Comparison of ENCODE assay signal across 8 cellular contexts in the genomic region with DNA sequence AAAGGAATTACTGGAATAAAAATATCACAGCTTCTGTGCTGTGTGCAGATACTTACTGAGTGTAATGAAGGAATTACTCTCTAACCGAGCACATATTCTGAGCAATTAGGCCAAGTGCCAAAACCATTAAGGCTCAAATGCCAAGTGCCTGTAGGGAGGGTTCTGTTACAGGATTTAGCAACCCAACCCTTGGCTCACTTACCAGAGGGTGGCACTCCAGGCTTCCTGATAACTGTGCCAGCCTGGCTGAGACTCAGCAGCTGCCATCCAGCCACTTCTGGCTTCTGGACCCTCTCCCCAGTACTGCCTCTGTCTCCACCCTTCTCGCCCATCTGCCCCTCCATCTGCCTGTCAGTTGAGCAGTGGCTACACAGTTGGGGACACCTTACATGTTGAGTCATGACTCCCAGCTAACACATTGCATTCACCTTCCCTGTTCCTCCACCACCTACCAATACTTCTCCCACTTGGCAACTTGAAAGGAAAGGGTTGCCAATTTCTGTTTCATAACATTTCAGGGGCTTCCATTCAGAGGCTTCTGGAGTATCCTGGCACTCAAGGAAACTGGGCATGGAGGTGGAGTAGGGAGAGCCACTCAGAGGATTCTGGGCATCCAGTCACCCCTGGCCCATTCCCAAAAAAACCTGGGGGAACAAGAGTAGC.
A peak's percentile ranks its signal among the peaks of the same experiment; 100 is the strongest.
DNase-seq lines count a peak whose midpoint lies in the region; ATAC-seq and TF ChIP-seq lines count a peak whose summit lies in the region.

No MANE protein-coding gene starts in this region.

- H3K79me2 ChIP-seq in GM23338 (replicated peaks; ENCODE audit: insufficient read depth): no peaks in the 10 kb centered on the region

- H3K36me3 ChIP-seq in GM23338 (ENCODE audit: insufficient read depth) (no peaks in the 10 kb centered on the region), kidney epithelial cell (ENCODE audit: control insufficient read depth, insufficient read depth, low read length) (no peaks in the 10 kb centered on the region)

- peak; percentile 56 for DNase-seq in GM23338 (ENCODE audit: low spot score)
- peak; percentile 37 for DNase-seq in NCI-H2196 treated with DMSO at 0.1 percent for 48 hours (lab: John Stamatoyannopoulos, UW; ENCODE audit: unreplicated experiment)
- DNase-seq in astrocyte of the cerebellum (ENCODE audit: low read depth): peak; percentile 57
- DNase-seq in kidney epithelial cell (ENCODE audit: low read depth): no peak
- DNase-seq in substantia nigra (lab: John Stamatoyannopoulos, UW): peak in 45 of 49 donors; percentile 5 to 88 (median 58)
- DNase-seq in NCI-H226: no peak
- no peak for DNase-seq in SIG-M5 (lab: John Stamatoyannopoulos, UW)
- DNase-seq in ureter (ENCODE audit: low spot score): no peak

- TF ChIP-seq CTCF in GM23338 (conservative IDR thresholded peaks at IDR 0.05; ENCODE audit: low read depth in 2 of 2) (peak; percentile 38 to 75; a peak in 3 of 4 replicates), astrocyte of the cerebellum (IDR thresholded peaks at IDR 0.05; ENCODE audit: low read depth, low read length, missing control alignments) (no peak), kidney epithelial cell (IDR thresholded peaks at IDR 0.05; ENCODE audit: insufficient read depth, low read length, poor library complexity, severe bottlenecking) (peak; percentile 40)

- H3K9me3 Mint-ChIP-seq in GM23338: no peaks in the 10 kb centered on the region; the same call in 2 of the 3 replicates

- H3K27ac Mint-ChIP-seq in GM23338: no peak overlapping the region

- H3K4me3 ChIP-seq in GM23338: no peak overlapping the region
- no peak overlapping the region for H3K4me3 ChIP-seq in astrocyte of the cerebellum (ENCODE audit: low read depth, low read length)
- no peak overlapping the region for H3K4me3 ChIP-seq in kidney epithelial cell (ENCODE audit: low read depth, low read length)

- H3F3A ChIP-seq in GM23338 (replicated peaks; ENCODE audit: low read depth): no peaks in the 10 kb centered on the region

- H3K27me3 Mint-ChIP-seq in GM23338 (ENCODE audit: insufficient read depth, low read depth, poor library complexity): peaks cover 6% of the 10 kb centered on the region

- H3K4me1 Mint-ChIP-seq in GM23338: peaks cover 21% of the 10 kb centered on the region

- H3K4me1 ChIP-seq in GM23338 (ENCODE audit: insufficient read depth): peaks cover 7% of the 10 kb centered on the region

- H3K4me3 Mint-ChIP-seq in GM23338: no peak overlapping the region

- no peaks in the 10 kb centered on the region for H3K36me3 Mint-ChIP-seq in GM23338 (ENCODE audit: low read depth)

- in situ Hi-C loops in astrocyte of the cerebellum (cut with HindIII; ENCODE audit: low sequenced_read_pairs): no loop called here

- peak; percentile 88 for ATAC-seq in GM23338

- H3K27ac ChIP-seq in GM23338 (ENCODE audit: low read depth): no peak overlapping the region
- no peak overlapping the region for H3K27ac ChIP-seq in substantia nigra (ENCODE audit: low read depth, low read length, poor library complexity, severe bottlenecking)

- H3K27me3 ChIP-seq in GM23338 (ENCODE audit: insufficient read depth): no peaks in the 10 kb centered on the region
- H3K27me3 ChIP-seq in kidney epithelial cell (ENCODE audit: control insufficient read depth, insufficient read depth, low read length): no peaks in the 10 kb centered on the region

- H2AFZ ChIP-seq in GM23338: no peak overlapping the region

- H3K9me2 ChIP-seq in GM23338 (ENCODE audit: insufficient read depth): no peaks in the 10 kb centered on the region

- no peaks in the 10 kb centered on the region for H4K20me1 ChIP-seq in GM23338 (replicated peaks; ENCODE audit: insufficient read depth)

- no peak overlapping the region for H3K4me2 ChIP-seq in GM23338

TF ChIP-seq in GM23338, 12 proteins besides CTCF, POLR2A, EP300 and RAD21 (continues in another document):
- TF ChIP-seq EZH2phosphoT487 (IDR thresholded peaks at IDR 0.05; ENCODE audit: unreplicated experiment): no peak
- TF ChIP-seq ETS1 (IDR thresholded peaks at IDR 0.05): no peak
- TF ChIP-seq ZNF331 (CRISPR knock-in tag; IDR thresholded peaks at IDR 0.05; ENCODE audit: low read depth): no peak
- TF ChIP-seq ZNF462 (CRISPR knock-in tag; IDR thresholded peaks at IDR 0.05): no peak
- TF ChIP-seq POLR2AphosphoS5 (IDR thresholded peaks at IDR 0.05; ENCODE audit: low read depth): no peak
- TF ChIP-seq NANOG (IDR thresholded peaks at IDR 0.05; ENCODE audit: borderline replicate concordance): no peak

Comparison
In these comparisons a context has a peak if more than half of its experiments do, and no peak if none do; other contexts are left out.
1. DNase-seq: peak in GM23338 (single experiment), NCI-H2196 treated with DMSO at 0.1 percent for 48 hours (single experiment), astrocyte of the cerebellum (single experiment) and substantia nigra (45 of 49); none in kidney epithelial cell (single experiment), NCI-H226 (single experiment), SIG-M5 (single experiment) and ureter (single experiment).